13 cellular contexts compared by ENCODE assay signal in genomic region chr10:113061054-113061430, GRCh38.
DNase-seq lines count a peak whose midpoint lies in the region; ATAC-seq and TF ChIP-seq lines count a peak whose summit lies in the region.
"Had no signal": no experiment of that assay in that cellular context is flagged by ENCODE, and none has a peak within 500 bp of the region (broad histone marks: within the 10 kb centered on the region; RNA-seq: fewer than 3 reads in every experiment).

No MANE protein-coding gene starts in this region.

- no peaks in the 10 kb centered on the region for H3K9me3 Mint-ChIP-seq in GM23338
- no peaks in the 10 kb centered on the region for H3K9me3 Mint-ChIP-seq in T-cell
- H3K9me3 Mint-ChIP-seq: central memory CD8-positive, alpha-beta T cell; naive B cell had no signal

- POLR2A ChIA-PET in T-cell (lab: Charles Lee), result interaction anchor here in 1 of 2 donors (0.5 to 0.6 kb wide), 2 partner anchors 19 to 267 kb away, joined by 3 to 10 read pairs; no protein-coding TSS in a partner anchor

- in situ Hi-C loops in GM13977 (cut with MboI; ENCODE audit: low pct_unique_long_range_greater_than_20kb, low sequenced_read_pairs, unreplicated experiment), result no loop called here

- peaks cover 14% of the 10 kb centered on the region for H3K27me3 Mint-ChIP-seq in GM23338 (ENCODE audit: insufficient read depth, low read depth, poor library complexity)
- H3K27me3 Mint-ChIP-seq in T-cell, result no peaks in the 10 kb centered on the region
- H3K27me3 Mint-ChIP-seq: central memory CD8-positive, alpha-beta T cell had no signal

- peaks cover 56% of the 10 kb centered on the region for H4K20me1 ChIP-seq in GM23338 (replicated peaks; ENCODE audit: insufficient read depth)

- H3K27ac Mint-ChIP-seq in GM23338 (peak overlapping the region; percentile 6), T-cell (no peak overlapping the region)
- H3K27ac Mint-ChIP-seq: naive B cell had no signal

- peak overlapping the region; percentile 42 to 52 for H3K9ac ChIP-seq in duodenal mucosa (ENCODE audit: low read depth in 1 of 2, low read length in 2 of 2)
- H3K9ac ChIP-seq in subcutaneous abdominal adipose tissue (ENCODE audit: low read length in 5 of 5), result peak overlapping the region; percentile 8 to 70 (median 38)

- H3K4me2 ChIP-seq in GM23338, result peak overlapping the region; percentile 69; the same call in 1 of the 2 replicates

- H3K9me3 ChIP-seq in duodenal mucosa (ENCODE audit: control insufficient read depth in 1 of 2, low read length in 2 of 2) (no peaks in the 10 kb centered on the region), mesodermal cell (ENCODE audit: control insufficient read depth, low read length) (no peaks in the 10 kb centered on the region), subcutaneous abdominal adipose tissue (ENCODE audit: control insufficient read depth in 5 of 5, low read length in 5 of 5) (no peaks in the 10 kb centered on the region)
- H3K9me3 ChIP-seq: HAP-1 had no signal

- peaks cover 100% of the 10 kb centered on the region for H3K79me2 ChIP-seq in GM23338 (replicated peaks; ENCODE audit: insufficient read depth)

- no peaks in the 10 kb centered on the region for H3K9me2 ChIP-seq in GM23338 (ENCODE audit: insufficient read depth)

- H3K4me3 Mint-ChIP-seq in GM23338, result no peak overlapping the region
- H3K4me3 Mint-ChIP-seq in T-cell, result no peak overlapping the region
- H3K4me3 Mint-ChIP-seq: central memory CD8-positive, alpha-beta T cell; naive B cell had no signal

- TF ChIP-seq CTCF in GM23338 (conservative IDR thresholded peaks at IDR 0.05; ENCODE audit: low read depth in 2 of 2) (no peak), GM13977 (IDR thresholded peaks at IDR 0.05; ENCODE audit: extremely low read depth, insufficient read depth, missing control alignments) (no peak)

- H3K4me1 Mint-ChIP-seq in GM23338 (peaks cover 43% of the 10 kb centered on the region), T-cell (peaks cover 0 to 5% (median 2%) of the 10 kb centered on the region in 3 donors)
- H3K4me1 Mint-ChIP-seq: central memory CD8-positive, alpha-beta T cell; naive B cell had no signal

- H3K27ac ChIP-seq in GM23338 (ENCODE audit: low read depth) (no peak overlapping the region; the same call in 1 of the 2 replicates), duodenal mucosa (ENCODE audit: low read depth, low read length) (peak overlapping the region; percentile 61), mesodermal cell (ENCODE audit: low read depth, low read length, severe bottlenecking) (peak overlapping the region; percentile 95), subcutaneous abdominal adipose tissue (ENCODE audit: low read depth, low read length) (peak overlapping the region; percentile 97)

- CTCF ChIA-PET in T-cell (lab: Charles Lee), result interaction anchor here (0.6 to 0.7 kb wide), 5 partner anchors 64 to 207 kb away, joined by 3 to 5 read pairs (median 4); no protein-coding TSS in a partner anchor

- 88 to 89% methylated on average over 4 to 6 of the region's 7 CpGs for WGBS in mesodermal cell (ENCODE audit: insufficient coverage in 2 of 2), 2 experiments

- no peaks in the 10 kb centered on the region for H3K36me3 ChIP-seq in GM23338 (ENCODE audit: insufficient read depth)
- no peaks in the 10 kb centered on the region for H3K36me3 ChIP-seq in duodenal mucosa (ENCODE audit: control insufficient read depth in 1 of 2, insufficient read depth in 2 of 2, low read length in 2 of 2)
- H3K36me3 ChIP-seq in mesodermal cell (ENCODE audit: control insufficient read depth, insufficient read depth, low read length), result peaks cover 6% of the 10 kb centered on the region
- H3K36me3 ChIP-seq in subcutaneous abdominal adipose tissue (ENCODE audit: control insufficient read depth in 5 of 5, insufficient read depth in 5 of 5, low read length in 5 of 5), result no peaks in the 10 kb centered on the region
- H3K36me3 ChIP-seq: HAP-1 had no signal

- 0 out of 3 replicates have a peak, but pooled peaks cover 9% of the 10 kb centered on the region for H3K36me3 Mint-ChIP-seq in GM23338 (ENCODE audit: low read depth)
- H3K36me3 Mint-ChIP-seq in T-cell, result no peaks in the 10 kb centered on the region
- H3K36me3 Mint-ChIP-seq: naive B cell had no signal

- H3K4me3 ChIP-seq in GM23338 (no peak overlapping the region), duodenal mucosa (ENCODE audit: low read depth in 1 of 2, low read length in 2 of 2) (peak overlapping the region in 1 of 2 donors; percentile 38), mesodermal cell (ENCODE audit: extremely low read depth, insufficient read depth, low read length, poor library complexity, severe bottlenecking) (no peak overlapping the region), subcutaneous abdominal adipose tissue (ENCODE audit: low read depth in 1 of 5, low read length in 5 of 5) (peak overlapping the region in 4 of 5 donors; percentile 29 to 62 (median 46))
- H3K4me3 ChIP-seq: HAP-1 had no signal

- no peaks in the 10 kb centered on the region; the same call in 1 of the 2 replicates for H3F3A ChIP-seq in GM23338 (replicated peaks; ENCODE audit: low read depth)

- no peaks in the 10 kb centered on the region for H3K27me3 ChIP-seq in GM23338 (ENCODE audit: insufficient read depth)
- H3K27me3 ChIP-seq in duodenal mucosa (ENCODE audit: control insufficient read depth in 1 of 2, insufficient read depth in 2 of 2, low read length in 2 of 2), result no peaks in the 10 kb centered on the region
- no peaks in the 10 kb centered on the region for H3K27me3 ChIP-seq in subcutaneous abdominal adipose tissue (ENCODE audit: control insufficient read depth in 5 of 5, insufficient read depth in 4 of 5, low read length in 5 of 5)

- no peak for DNase-seq in GM23338 (ENCODE audit: low spot score)
- DNase-seq in T-cell, result no peak
- no peak for DNase-seq in T-helper 9 cell
- no peak for DNase-seq in GM13977 (ENCODE audit: low spot score)
- DNase-seq: naive B cell, NCI-H1105 treated with DMSO at 0.1 percent for 48 hours, NCI-H446 treated with DMSO at 0.1 percent for 48 hours had no signal

- H2AFZ ChIP-seq in GM23338, result no peak overlapping the region

- ATAC-seq in GM23338 (no peak), T-cell (replicated peaks in 1 of 4) (no peak), HG02610 (IDR thresholded peaks at IDR 0.05; ENCODE audit: unreplicated experiment) (no peak)

- H3K4me1 ChIP-seq in GM23338 (ENCODE audit: insufficient read depth) (peaks cover 89% of the 10 kb centered on the region), duodenal mucosa (ENCODE audit: control insufficient read depth in 1 of 2, insufficient read depth in 2 of 2, low read length in 2 of 2) (peaks cover 49 to 54% of the 10 kb centered on the region in 2 donors), mesodermal cell (ENCODE audit: control insufficient read depth, insufficient read depth, low read length, poor library complexity, severe bottlenecking) (peaks cover 91% of the 10 kb centered on the region), subcutaneous abdominal adipose tissue (ENCODE audit: control insufficient read depth in 5 of 5, insufficient read depth in 5 of 5, low read length in 5 of 5) (peaks cover 14 to 87% (median 61%) of the 10 kb centered on the region in 5 donors)

TF ChIP-seq in GM23338, 12 proteins besides CTCF, POLR2A, EP300 and RAD21 (continues in another document):
- no peak for TF ChIP-seq ZNF114 (CRISPR knock-in tag; IDR thresholded peaks at IDR 0.05)

Comparison
In these comparisons a context has a peak if more than half of its experiments do, and no peak if none do; other contexts are left out.
1. H3K4me3 ChIP-seq: peak in subcutaneous abdominal adipose tissue (4 of 5); none in GM23338 (single experiment) and mesodermal cell (single experiment).